ENCODE assay signal across 11 cellular contexts in genomic region chr11:122634507-122634906, GRCh38. TPM values are rescaled to one million over a fixed set of nuclear protein-coding genes. Genes with fewer than 3 reads are reported as not detected.
DNase-seq lines count a peak whose midpoint lies in the region; ATAC-seq and TF ChIP-seq lines count a peak whose summit lies in the region.
"Had no signal": no experiment of that assay in that cellular context is flagged by ENCODE, and none has a peak within 500 bp of the region (broad histone marks: within the 10 kb centered on the region; RNA-seq: fewer than 3 reads in every experiment).

No MANE protein-coding gene starts in this region.

- H3K23ac ChIP-seq in trophoblast cell (ENCODE audit: low read length): no peak overlapping the region

- no peak overlapping the region for H3K14ac ChIP-seq in trophoblast cell (ENCODE audit: low read length)

- no peaks in the 10 kb centered on the region for H3K9me3 Mint-ChIP-seq in endothelial cell (ENCODE audit: unreplicated experiment)
- H3K9me3 Mint-ChIP-seq in naive thymus-derived CD8-positive, alpha-beta T cell: no peaks in the 10 kb centered on the region
- no peaks in the 10 kb centered on the region for H3K9me3 Mint-ChIP-seq in CD8-positive, alpha-beta T cell

- CTCF ChIA-PET in CD8-positive, alpha-beta T cell (lab: Charles Lee): interaction anchor here (2.0 to 23.1 kb wide), 3 partner anchors 93 to 152 kb away, joined by 7 to 517 read pairs (median 405); no protein-coding TSS in a partner anchor

- H3K27me3 ChIP-seq in MG63: no peaks in the 10 kb centered on the region
- H3K27me3 ChIP-seq in trophoblast cell (ENCODE audit: insufficient read depth, low read length): no peaks in the 10 kb centered on the region
- H3K27me3 ChIP-seq in CD8-positive, alpha-beta T cell (ENCODE audit: insufficient read depth, low read length): no peaks in the 10 kb centered on the region

- peaks cover 2% of the 10 kb centered on the region for H3K79me2 ChIP-seq in trophoblast cell (ENCODE audit: control insufficient read depth, insufficient read depth, low read length, poor library complexity)

- H2AK5ac ChIP-seq in trophoblast cell (ENCODE audit: low read length): peak overlapping the region; percentile 84

- H3K36me3 Mint-ChIP-seq in endothelial cell (ENCODE audit: low read depth, unreplicated experiment): no peaks in the 10 kb centered on the region
- no peaks in the 10 kb centered on the region for H3K36me3 Mint-ChIP-seq in naive thymus-derived CD8-positive, alpha-beta T cell
- H3K36me3 Mint-ChIP-seq in CD8-positive, alpha-beta T cell: no peaks in the 10 kb centered on the region

- peak overlapping the region; percentile 85 for H2BK12ac ChIP-seq in trophoblast cell (ENCODE audit: low read length)

- peak overlapping the region; percentile 95 for H4K91ac ChIP-seq in trophoblast cell (ENCODE audit: low read depth, low read length)

- peak overlapping the region; percentile 85 for H4K12ac ChIP-seq in trophoblast cell (ENCODE audit: low read depth, low read length)

- H3K4me3 Mint-ChIP-seq in endothelial cell (ENCODE audit: unreplicated experiment): no peak overlapping the region
- H3K4me3 Mint-ChIP-seq in naive thymus-derived CD8-positive, alpha-beta T cell: no peak overlapping the region
- no peak overlapping the region for H3K4me3 Mint-ChIP-seq in CD8-positive, alpha-beta T cell

- no peak overlapping the region for H3K4ac ChIP-seq in trophoblast cell (ENCODE audit: low read depth, low read length)

- peak overlapping the region; percentile 88 for H3K18ac ChIP-seq in trophoblast cell (ENCODE audit: low read length)

- H3K27ac Mint-ChIP-seq in endothelial cell (ENCODE audit: unreplicated experiment): no peak overlapping the region
- H3K27ac Mint-ChIP-seq in naive thymus-derived CD8-positive, alpha-beta T cell: peak overlapping the region in 2 of 10 donors; percentile 23 to 81
- H3K27ac Mint-ChIP-seq in CD8-positive, alpha-beta T cell: no peak overlapping the region

- no peaks in the 10 kb centered on the region for H3K9me3 ChIP-seq in MG63
- H3K9me3 ChIP-seq in trophoblast cell (ENCODE audit: insufficient read depth, low read depth, low read length): peaks cover 2% of the 10 kb centered on the region
- no peaks in the 10 kb centered on the region for H3K9me3 ChIP-seq in CD8-positive, alpha-beta T cell (ENCODE audit: low read length)

- POLR2A ChIA-PET in naive thymus-derived CD8-positive, alpha-beta T cell (lab: Charles Lee): interaction anchor here (1.0 kb wide), 1 partner anchor 63 kb away, joined by 4 read pairs; no protein-coding TSS in a partner anchor
- POLR2A ChIA-PET in CD8-positive, alpha-beta T cell (lab: Charles Lee): interaction anchor here (1.8 kb wide), 1 partner anchor 136 kb away, joined by 4 read pairs; no protein-coding TSS in a partner anchor

- peak overlapping the region; percentile 91 for H4K8ac ChIP-seq in trophoblast cell (ENCODE audit: low read depth, low read length)

- peaks cover 2 to 5% of the 10 kb centered on the region in 2 experiments for H3K4me1 ChIP-seq in trophoblast cell (ENCODE audit: control insufficient read depth in 1 of 2, insufficient read depth in 2 of 2, low read length in 2 of 2)
- peaks cover 7% of the 10 kb centered on the region for H3K4me1 ChIP-seq in CD8-positive, alpha-beta T cell (ENCODE audit: insufficient read depth, low read length)

- H2BK120ac ChIP-seq in trophoblast cell (ENCODE audit: insufficient read depth, low read length, poor library complexity): peak overlapping the region; percentile 68

- no peak overlapping the region for H3K4me2 ChIP-seq in trophoblast cell (ENCODE audit: low read length)

- peaks cover 21% of the 10 kb centered on the region for H3K4me1 Mint-ChIP-seq in endothelial cell (ENCODE audit: unreplicated experiment)
- peaks cover 5 to 19% (median 9%) of the 10 kb centered on the region in 4 donors for H3K4me1 Mint-ChIP-seq in naive thymus-derived CD8-positive, alpha-beta T cell
- peaks cover 20% of the 10 kb centered on the region for H3K4me1 Mint-ChIP-seq in CD8-positive, alpha-beta T cell (ENCODE audit: low read depth)

- no peak overlapping the region for H3K9ac ChIP-seq in trophoblast cell (ENCODE audit: low read length)

- intact Hi-C loops in CD8-positive, alpha-beta T cell (cut with DNase I, micrococcal nuclease): loop anchor here in 1 of 2 experiments (5.0 kb wide), 1 partner anchor 388 kb away; no protein-coding TSS in a partner anchor

- no CpG with 5 or more reads among the region's 8 CpGs for WGBS in trophoblast cell (ENCODE audit: extremely low coverage, insufficient coverage, insufficient read length)

- H3K4me3 ChIP-seq in MG63: no peak overlapping the region
- no peak overlapping the region for H3K4me3 ChIP-seq in trophoblast cell (ENCODE audit: low read depth, low read length)
- no peak overlapping the region for H3K4me3 ChIP-seq in CD8-positive, alpha-beta T cell (ENCODE audit: low read depth, low read length)

- no peak for TF ChIP-seq CTCF in endothelial cell (IDR thresholded peaks at IDR 0.05; ENCODE audit: unreplicated experiment)
- no peak for TF ChIP-seq CTCF in CD8-positive, alpha-beta T cell (IDR thresholded peaks at IDR 0.05)

- H3K27ac ChIP-seq in trophoblast cell (ENCODE audit: low read depth, low read length): no peak overlapping the region
- H3K27ac ChIP-seq in CD8-positive, alpha-beta T cell (ENCODE audit: low read depth, low read length): no peak overlapping the region
- H3K27ac ChIP-seq: WERI-Rb-1 had no signal

- peaks cover 4% of the 10 kb centered on the region for H3K27me3 Mint-ChIP-seq in endothelial cell (ENCODE audit: unreplicated experiment)
- no peaks in the 10 kb centered on the region for H3K27me3 Mint-ChIP-seq in naive thymus-derived CD8-positive, alpha-beta T cell
- H3K27me3 Mint-ChIP-seq in CD8-positive, alpha-beta T cell (ENCODE audit: low read depth): no peaks in the 10 kb centered on the region

- peak overlapping the region; percentile 94 for H2AFZ ChIP-seq in trophoblast cell (ENCODE audit: insufficient read depth, low read length, poor library complexity)

- no peaks in the 10 kb centered on the region for H3K79me1 ChIP-seq in trophoblast cell (ENCODE audit: low read length)

- peak overlapping the region; percentile 42 for H2BK5ac ChIP-seq in trophoblast cell (ENCODE audit: low read depth, low read length, poor library complexity)

- DNase-seq in GM03348 (ENCODE audit: low spot score) (peak; percentile 75), MG63 (peak; percentile 69), endothelial cell (ENCODE audit: low spot score) (peak; percentile 15), trophoblast cell (peak; percentile 52 to 72), NCI-H748 treated with DMSO at 0.1 percent for 48 hours (lab: John Stamatoyannopoulos, UW) (no peak), NCI-H1694 treated with DMSO at 0.1 percent for 48 hours (lab: John Stamatoyannopoulos, UW) (no peak)
- no peak for DNase-seq in naive thymus-derived CD8-positive, alpha-beta T cell
- DNase-seq in CD8-positive, alpha-beta T cell: no peak
- DNase-seq: activated effector memory CD4-positive, alpha-beta T cell treated with anti-CD3 and anti-CD28 coated beads, Interleukin-2, amount 50 U/mL, for 16 hours; kidney glomerular epithelial cell; WERI-Rb-1 had no signal

- H3K36me3 ChIP-seq in MG63: no peaks in the 10 kb centered on the region
- no peaks in the 10 kb centered on the region for H3K36me3 ChIP-seq in trophoblast cell (ENCODE audit: control insufficient read depth in 1 of 2, insufficient read depth in 2 of 2, low read length in 2 of 2)
- H3K36me3 ChIP-seq in CD8-positive, alpha-beta T cell (ENCODE audit: insufficient read depth, low read length): no peaks in the 10 kb centered on the region
- H3K36me3 ChIP-seq: WERI-Rb-1 had no signal

- no peak for ATAC-seq in naive thymus-derived CD8-positive, alpha-beta T cell
- ATAC-seq in CD8-positive, alpha-beta T cell: no peak

RNA-seq across cellular contexts. Expression of gene UBASH3B, which starts 21.0 kb away (rescaled TPM):
- 9.4 and 16.4 TPM in 2 replicates for total RNA-seq in MG63 (2014; rRNA removed; shearing (Covaris generic); ENCODE audit: low replicate concordance)
- 43.3 TPM for total RNA-seq in endothelial cell (ENCODE audit: unreplicated experiment)
- 67.0 and 69.0 TPM in 2 replicates for polyA plus RNA-seq in trophoblast cell (2013)
- total RNA-seq in naive thymus-derived CD8-positive, alpha-beta T cell: 10 to 100 TPM; 33.7 to 35.2 TPM
- polyA plus RNA-seq in naive thymus-derived CD8-positive, alpha-beta T cell: 10 to 100 TPM in 1 of 3 donors, 1 to 10 TPM in 2; 6.8 to 12.8 (median 7.1) TPM
- total RNA-seq in CD8-positive, alpha-beta T cell: 10 to 100 TPM; 16.7 to 19.3 TPM

Comparison
In these comparisons a context has a peak if more than half of its experiments do, and no peak if none do; other contexts are left out.
1. DNase-seq: peak in GM03348 (single experiment), MG63 (single experiment), endothelial cell (single experiment) and trophoblast cell (2 of 2); none in NCI-H748 treated with DMSO at 0.1 percent for 48 hours (single experiment), NCI-H1694 treated with DMSO at 0.1 percent for 48 hours (single experiment), naive thymus-derived CD8-positive, alpha-beta T cell (0 of 10) and CD8-positive, alpha-beta T cell (0 of 7).